Comparison of ENCODE assay signal across 13 cellular contexts in genomic region chr2:241943961-241944575, GRCh38.
"Had no signal": no experiment of that assay in that cellular context is flagged by ENCODE, and none has a peak within 500 bp of the region (broad histone marks: within the 10 kb centered on the region; RNA-seq: fewer than 3 reads in every experiment).

No MANE protein-coding gene starts in this region.

- ATAC-seq: effector memory CD8-positive, alpha-beta T cell; gastroesophageal sphincter; left lung; right cardiac atrium; stimulated activated memory B cell treated with anti-CD40 and anti-IgM and Interleukin-4, amounts not matched to agents 10 μg/mL and 1 μg/mL and 100 μg/mL, for 72 hours had no signal

- DNase-seq: central memory CD4-positive, alpha-beta T cell; effector memory CD8-positive, alpha-beta T cell; esophagus squamous epithelium; foreskin fibroblast; glutamatergic neuron; left lung; right cardiac atrium; stimulated activated CD4-positive, alpha-beta T cell treated with anti-CD3 and anti-CD28 coated beads, Interleukin-15, amount 100 ng/mL, for 24 hours; stimulated activated CD4-positive, alpha-beta T cell treated with anti-CD3 and anti-CD28 coated beads, Interleukin-1b, Interleukin-23, amount 100 ng/mL, for 48 hours; stimulated activated CD4-positive, alpha-beta T cell treated with anti-CD3 and anti-CD28 coated beads, Interleukin-4, amount 100 ng/mL, for 24 hours; testis had no signal
